Comparison of ENCODE assay signal across 1 cellular context in genomic region chr19:58277748-58278147, GRCh38.
TF ChIP-seq lines count a peak whose summit lies in the region.

No MANE protein-coding gene starts in this region.

TF ChIP-seq in GM23338, 12 proteins besides CTCF, POLR2A, EP300 and RAD21 (continued from another document):
- TF ChIP-seq ETS1 (IDR thresholded peaks at IDR 0.05) = no peak
- no peak for TF ChIP-seq EZH2 (IDR thresholded peaks at IDR 0.05; ENCODE audit: low read depth, unreplicated experiment)
- TF ChIP-seq ZNF114 (CRISPR knock-in tag; IDR thresholded peaks at IDR 0.05) = no peak
- no peak for TF ChIP-seq CREB1 (CRISPR knock-in tag; IDR thresholded peaks at IDR 0.05; ENCODE audit: low read depth)
TF ChIP-seq in GM23338: peak in this region for 0.
